In the genomic region with DNA sequence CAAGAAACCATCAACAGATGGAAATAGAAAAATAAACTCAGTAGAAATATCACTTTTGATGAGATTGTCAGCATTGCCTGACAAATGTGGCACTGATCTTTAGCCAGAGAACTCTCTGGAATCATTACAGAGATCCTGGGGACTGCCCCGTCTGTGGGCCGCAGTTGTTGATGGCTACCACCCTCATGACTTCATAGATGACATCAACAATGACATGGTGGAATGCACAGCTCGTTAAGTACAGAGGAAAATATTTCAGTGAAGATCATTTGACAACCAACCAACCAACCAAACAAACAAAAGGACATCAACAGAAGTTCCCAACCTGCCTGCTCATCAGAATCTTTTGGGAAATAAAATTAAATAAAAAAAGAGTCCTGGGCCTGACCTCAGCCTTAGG, we compare ENCODE assay signal across 26 cellular contexts.
"Had no signal": no experiment of that assay in that cellular context is flagged by ENCODE, and none has a peak within 500 bp of the region (broad histone marks: within the 10 kb centered on the region; RNA-seq: fewer than 3 reads in every experiment).

No MANE protein-coding gene starts in this region.

- H3K4me1 ChIP-seq: neural progenitor cell, parathyroid adenoma, vagina had no signal

- H3K36me3 ChIP-seq: gastrocnemius medialis, neural progenitor cell, right lobe of liver, thoracic aorta, tibial nerve, upper lobe of right lung, vagina had no signal

- H3K9me3 ChIP-seq: gastrocnemius medialis, mucosa of descending colon, right lobe of liver, thoracic aorta, tibial nerve, upper lobe of right lung, vagina had no signal

- H3K27me3 Mint-ChIP-seq: effector memory CD8-positive, alpha-beta T cell; natural killer cell treated with Interleukin-12 subunit alpha and Interleukin-12 subunit beta and Interleukin-15 and Interleukin-18, amount 100 ng/mL, for 72 hours had no signal

- DNase-seq: cortex of kidney; effector memory CD8-positive, alpha-beta T cell; erythroblast; foreskin fibroblast; gastrocnemius medialis; head of caudate nucleus; kidney; mesenchymal stem cell; mucosa of descending colon; naive B cell; right lobe of liver; small intestine; stimulated activated CD4-positive, alpha-beta T cell treated with anti-CD3 and anti-CD28 coated beads, Interleukin-15, amount 100 ng/mL, for 24 hours; stimulated activated CD4-positive, alpha-beta T cell treated with anti-CD3 and anti-CD28 coated beads, Interleukin-2, amount 100 ng/mL, for 48 hours; stimulated activated naive B cell treated with anti-CD40 and anti-IgM and Interleukin-4, amounts not matched to agents 10 μg/mL and 1 μg/mL and 100 μg/mL, for 72 hours; upper lobe of right lung had no signal

- H3K27me3 ChIP-seq: gastrocnemius medialis, neural progenitor cell, right lobe of liver, tibial nerve, upper lobe of right lung, vagina had no signal

- H3K4me2 ChIP-seq: neural progenitor cell had no signal

- H3K4me3 ChIP-seq: gastrocnemius medialis, lung, mucosa of descending colon, neural progenitor cell, right lobe of liver, thoracic aorta, tibial nerve, upper lobe of right lung, vagina had no signal

- H3K4me1 Mint-ChIP-seq: naive B cell; stimulated activated naive B cell treated with anti-CD40 and anti-IgM and Interleukin-4, amounts not matched to agents 10 μg/mL and 1 μg/mL and 100 μg/mL, for 72 hours had no signal

- H3K27ac Mint-ChIP-seq: effector memory CD8-positive, alpha-beta T cell; mesothelial cell of epicardium; naive B cell; natural killer cell treated with Interleukin-12 subunit alpha and Interleukin-12 subunit beta and Interleukin-15 and Interleukin-18, amount 100 ng/mL, for 72 hours; neural progenitor cell; progenitor cell of endocrine pancreas; stimulated activated naive B cell treated with anti-CD40 and anti-IgM and Interleukin-4, amounts not matched to agents 10 μg/mL and 1 μg/mL and 100 μg/mL, for 72 hours; stimulated activated naive CD8-positive, alpha-beta T cell treated with anti-CD3 and anti-CD28 coated beads, Interleukin-15, Interleukin-2, amounts not matched to agents 100 ng/mL and 50 ng/mL, for 24 hours had no signal

- H3K27ac ChIP-seq: gastrocnemius medialis, neural progenitor cell, parathyroid adenoma, right lobe of liver, thoracic aorta, tibial nerve, upper lobe of right lung, vagina had no signal

- H3K9ac ChIP-seq: neural progenitor cell, parathyroid adenoma had no signal

- H2AFZ ChIP-seq: neural progenitor cell, parathyroid adenoma had no signal

- H3K4me3 Mint-ChIP-seq: effector memory CD8-positive, alpha-beta T cell; mesothelial cell of epicardium; naive B cell; natural killer cell treated with Interleukin-12 subunit alpha and Interleukin-12 subunit beta and Interleukin-15 and Interleukin-18, amount 100 ng/mL, for 72 hours; neural progenitor cell; stimulated activated naive B cell treated with anti-CD40 and anti-IgM and Interleukin-4, amounts not matched to agents 10 μg/mL and 1 μg/mL and 100 μg/mL, for 72 hours; stimulated activated naive CD8-positive, alpha-beta T cell treated with anti-CD3 and anti-CD28 coated beads, Interleukin-15, Interleukin-2, amounts not matched to agents 100 ng/mL and 50 ng/mL, for 24 hours had no signal

- H3K36me3 Mint-ChIP-seq: naive B cell; natural killer cell treated with Interleukin-12 subunit alpha and Interleukin-12 subunit beta and Interleukin-15 and Interleukin-18, amount 100 ng/mL, for 72 hours; neural progenitor cell; stimulated activated naive B cell treated with anti-CD40 and anti-IgM and Interleukin-4, amounts not matched to agents 10 μg/mL and 1 μg/mL and 100 μg/mL, for 72 hours had no signal

- H3K9me3 Mint-ChIP-seq: effector memory CD8-positive, alpha-beta T cell; stimulated activated naive CD8-positive, alpha-beta T cell treated with anti-CD3 and anti-CD28 coated beads, Interleukin-15, Interleukin-2, amounts not matched to agents 100 ng/mL and 50 ng/mL, for 24 hours had no signal
